ENCODE assay signal across 13 cellular contexts in the genomic region with DNA sequence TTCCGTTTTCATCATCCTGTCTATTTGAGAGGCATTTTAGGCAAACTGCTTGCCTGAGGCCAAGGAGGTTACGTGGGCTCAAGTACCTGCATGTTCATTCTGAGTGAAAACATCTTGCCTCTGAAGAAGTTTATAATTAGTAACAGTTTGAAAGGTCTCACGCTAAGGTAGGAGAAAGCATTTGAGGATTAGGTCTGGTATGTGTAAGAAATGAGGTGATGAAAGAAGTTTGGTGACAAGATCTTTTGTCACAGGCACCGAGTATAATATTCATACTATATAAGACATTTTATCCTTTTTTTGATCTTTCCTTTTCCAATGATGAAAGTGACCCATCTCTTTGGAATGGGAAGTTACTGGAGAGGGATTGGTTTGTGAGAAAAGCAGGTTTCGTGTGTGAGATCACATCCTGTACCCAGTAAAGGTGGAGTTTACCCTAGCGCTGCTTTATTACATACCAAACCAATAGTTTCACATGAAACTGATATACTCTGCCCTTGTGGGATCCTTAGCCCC.
DNase-seq lines count a peak whose midpoint lies in the region; ATAC-seq and TF ChIP-seq lines count a peak whose summit lies in the region.
"Had no signal": no experiment of that assay in that cellular context is flagged by ENCODE, and none has a peak within 500 bp of the region (broad histone marks: within the 10 kb centered on the region; RNA-seq: fewer than 3 reads in every experiment).

No MANE protein-coding gene starts in this region.

- no peak for TF ChIP-seq CTCF in GM20000 (IDR thresholded peaks at IDR 0.05; ENCODE audit: extremely low read depth, missing control alignments)

- DNase-seq in RKO (ENCODE audit: low spot score) (peak; percentile 1), epithelial cell of prostate (ENCODE audit: low read depth, low spot score) (peak; percentile 98), GM20000 (ENCODE audit: low spot score) (no peak), SIG-M5 (lab: John Stamatoyannopoulos, UW) (no peak)
- DNase-seq: dermis blood vessel endothelial cell; naive thymus-derived CD8-positive, alpha-beta T cell; NCI-H2171 had no signal

- H3K27ac ChIP-seq in epithelial cell of prostate = peak overlapping the region; percentile 100
- H3K27ac ChIP-seq: esophagus muscularis mucosa had no signal

- ATAC-seq in GM19351 (IDR thresholded peaks at IDR 0.05; ENCODE audit: unreplicated experiment) = peak; percentile 52
- ATAC-seq in HG02970 (IDR thresholded peaks at IDR 0.05; ENCODE audit: low FRiP score, unreplicated experiment) = no peak
- ATAC-seq in HG02610 (IDR thresholded peaks at IDR 0.05; ENCODE audit: unreplicated experiment) = no peak
- ATAC-seq: activated naive CD4-positive, alpha-beta T cell treated with anti-CD3 and anti-CD28 coated beads, Interleukin-2, amount 50 U/mL, for 72 hours; naive thymus-derived CD8-positive, alpha-beta T cell; Panc1 had no signal

Comparison
In these comparisons a context has a peak if more than half of its experiments do, and no peak if none do; other contexts are left out.
1. DNase-seq: peak in RKO (single experiment) and epithelial cell of prostate (single experiment); none in GM20000 (single experiment) and SIG-M5 (single experiment).